ENCODE assay signal across 8 cellular contexts in the genomic region with DNA sequence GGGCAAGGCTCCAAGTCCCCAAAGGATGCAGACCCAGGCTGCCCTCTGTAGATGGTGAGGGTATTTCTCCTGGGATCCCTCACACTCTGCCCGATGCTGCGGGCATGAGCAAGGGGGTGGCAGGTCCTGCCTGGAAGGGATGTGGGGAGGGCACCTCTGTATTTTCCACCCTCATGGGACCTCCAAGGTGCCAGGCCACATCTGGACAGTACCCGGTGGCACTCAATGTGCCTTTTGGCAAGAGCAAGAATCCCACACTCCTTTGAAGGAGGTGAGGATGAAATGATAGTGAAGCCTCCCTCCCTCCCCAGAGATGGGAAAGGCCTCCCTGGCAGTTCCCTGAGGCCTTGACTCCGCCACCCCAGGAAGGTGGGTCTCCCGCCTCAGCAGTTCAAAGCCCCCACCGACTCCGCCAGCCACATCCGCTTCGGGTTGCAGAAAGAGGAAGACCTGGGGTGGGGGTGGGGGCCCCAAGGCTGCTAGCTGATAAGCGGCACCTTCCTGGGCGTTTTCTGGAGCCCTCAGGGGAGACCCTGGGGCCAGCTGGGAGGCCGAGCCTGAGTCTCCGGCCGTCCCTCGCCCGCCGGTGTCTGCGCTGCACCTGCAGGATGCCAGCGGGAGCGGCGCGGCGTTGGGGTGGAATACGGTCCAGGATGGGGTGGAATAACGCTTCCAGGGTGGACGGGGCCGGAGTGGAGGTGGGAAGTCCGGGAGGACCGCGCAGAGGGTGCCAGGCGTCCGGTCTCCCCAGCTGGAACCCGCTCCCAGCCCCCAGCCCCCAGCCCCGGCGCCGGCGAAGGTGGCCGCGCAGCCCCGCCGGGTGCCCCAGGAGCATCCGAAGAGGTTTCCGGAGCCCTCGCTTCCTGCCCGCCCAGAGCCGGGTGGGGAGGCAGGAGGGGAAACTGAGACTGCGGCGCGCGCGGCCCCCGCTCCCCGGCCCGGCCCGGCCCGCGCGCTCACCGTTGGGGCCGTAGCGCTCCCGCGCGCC. TPM values are rescaled to one million over a fixed set of nuclear protein-coding genes. Genes with fewer than 3 reads are reported as not detected.
DNase-seq lines count a peak whose midpoint lies in the region; ATAC-seq and TF ChIP-seq lines count a peak whose summit lies in the region.

No MANE protein-coding gene starts in this region.

- no peak overlapping the region for H3K27ac ChIP-seq in rectal smooth muscle tissue (ENCODE audit: low read depth, low read length)

- CTCF ChIA-PET in WTC11 (lab: Charles Lee) = interaction anchor here (1.2 to 3.6 kb wide), 5 partner anchors 15 to 50 kb away, joined by 3 to 26 read pairs (median 3); no protein-coding TSS in a partner anchor

- H3K27me3 ChIP-seq in rectal smooth muscle tissue (ENCODE audit: control insufficient read depth, insufficient read depth, low read length) = no peaks in the 10 kb centered on the region

- peak overlapping the region; percentile 61 for H3K4me3 Mint-ChIP-seq in WTC11

- H3K4me3 ChIP-seq in rectal smooth muscle tissue (ENCODE audit: low read length) = peak overlapping the region; percentile 70

- no peaks in the 10 kb centered on the region for H3K36me3 ChIP-seq in rectal smooth muscle tissue (ENCODE audit: control insufficient read depth, insufficient read depth, low read length)

- peaks cover 45% of the 10 kb centered on the region for H3K4me1 Mint-ChIP-seq in WTC11

- ATAC-seq in GM19025 (IDR thresholded peaks at IDR 0.05; ENCODE audit: low read depth, unreplicated experiment) (peak; percentile 13), HG03342 (IDR thresholded peaks at IDR 0.05; ENCODE audit: unreplicated experiment) (peak; percentile 15), WTC11 (peak; percentile 13; the same call in 1 of the 2 replicates)

- no peaks in the 10 kb centered on the region for H3K36me3 Mint-ChIP-seq in WTC11

- no peaks in the 10 kb centered on the region for H3K9me3 Mint-ChIP-seq in WTC11

- peaks cover 12% of the 10 kb centered on the region for H3K27me3 Mint-ChIP-seq in WTC11 (ENCODE audit: low read depth)

- POLR2A ChIA-PET in WTC11 (lab: Charles Lee) = no interaction called here

- DNase-seq in WTC11 (ENCODE audit: low spot score) = peak; percentile 54
- DNase-seq in effector CD4-positive, alpha-beta T cell = peak; percentile 61
- DNase-seq in NCI-H345 treated with DMSO at 0.1 percent for 48 hours (lab: John Stamatoyannopoulos, UW; ENCODE audit: unreplicated experiment) = no peak
- DNase-seq in NCI-H1694 (lab: John Stamatoyannopoulos, UW) = no peak
- no peak for DNase-seq in foreskin melanocyte

- no peaks in the 10 kb centered on the region for H3K4me1 ChIP-seq in rectal smooth muscle tissue (ENCODE audit: control insufficient read depth, insufficient read depth, low read length)

- no peak for TF ChIP-seq CTCF in WTC11 (IDR thresholded peaks at IDR 0.05)

- H3K27ac Mint-ChIP-seq in WTC11 = no peak overlapping the region

- no peak overlapping the region for H3K9ac ChIP-seq in rectal smooth muscle tissue (ENCODE audit: low read length)

TF ChIP-seq in WTC11, 78 proteins besides CTCF, POLR2A, EP300 and RAD21:
- TF ChIP-seq FOXK1 (CRISPR knock-in tag; IDR thresholded peaks at IDR 0.05) (no peak), USF2 (CRISPR knock-in tag; IDR thresholded peaks at IDR 0.05) (no peak)
TF ChIP-seq in WTC11: peak in this region for 0.

RNA-seq across cellular contexts. Expression of gene ATP2A3, which starts 0.7 kb away (rescaled TPM):
- total RNA-seq in WTC11 (2021) = 35.6 to 39.1 TPM (median 37.8 TPM) in 3 replicates

RNA-seq across cellular contexts. Expression of gene P2RX1, which starts 47.2 kb away (rescaled TPM):
- 0.07 TPM in 1 of 3 replicates, not detected in the others for total RNA-seq in WTC11 (2021)

Comparison
In these comparisons a context has a peak if more than half of its experiments do, and no peak if none do; other contexts are left out.
1. DNase-seq: peak in WTC11 (single experiment) and effector CD4-positive, alpha-beta T cell (single experiment); none in NCI-H345 treated with DMSO at 0.1 percent for 48 hours (single experiment), NCI-H1694 (single experiment) and foreskin melanocyte (single experiment).
2. Peak in every context shown above with its lines, with median percentiles within 50 percentile points of each other: ATAC-seq.